19 cellular contexts compared by ENCODE assay signal in genomic region chr2:199356412-199356811, GRCh38.
DNase-seq lines count a peak whose midpoint lies in the region; TF ChIP-seq lines count a peak whose summit lies in the region.
"Had no signal": no experiment of that assay in that cellular context is flagged by ENCODE, and none has a peak within 500 bp of the region (broad histone marks: within the 10 kb centered on the region; RNA-seq: fewer than 3 reads in every experiment).

No MANE protein-coding gene starts in this region.

- H3K4me1 Mint-ChIP-seq in endodermal cell: peaks cover 38% of the 10 kb centered on the region
- H3K4me1 Mint-ChIP-seq in activated CD4-positive, alpha-beta T cell treated with anti-CD3 and anti-CD28 coated beads, Interleukin-2, amount 10 ng/mL, durations not matched to agents 7 days and 5 days: no peaks in the 10 kb centered on the region
- H3K4me1 Mint-ChIP-seq: CD4-positive, CD25-positive, alpha-beta regulatory T cell; IgD-negative memory B cell had no signal

- no peak overlapping the region for H3K27ac Mint-ChIP-seq in endodermal cell
- no peak overlapping the region for H3K27ac Mint-ChIP-seq in activated CD4-positive, alpha-beta T cell treated with anti-CD3 and anti-CD28 coated beads, Interleukin-2, amount 10 ng/mL, durations not matched to agents 7 days and 5 days
- H3K27ac Mint-ChIP-seq: HFFc6, IgD-negative memory B cell had no signal

- no peak overlapping the region for H3K9ac ChIP-seq in endodermal cell (ENCODE audit: extremely low read depth, low read length, poor library complexity, severe bottlenecking)

- H3K27me3 Mint-ChIP-seq in endodermal cell (ENCODE audit: insufficient read depth): peaks cover 22% of the 10 kb centered on the region
- H3K27me3 Mint-ChIP-seq in activated CD4-positive, alpha-beta T cell treated with anti-CD3 and anti-CD28 coated beads, Interleukin-2, amount 10 ng/mL, durations not matched to agents 7 days and 5 days: peaks cover 3% of the 10 kb centered on the region
- H3K27me3 Mint-ChIP-seq: CD4-positive, CD25-positive, alpha-beta regulatory T cell; IgD-negative memory B cell had no signal

- no peaks in the 10 kb centered on the region for H3K36me3 Mint-ChIP-seq in endodermal cell (ENCODE audit: low read depth)
- H3K36me3 Mint-ChIP-seq in activated CD4-positive, alpha-beta T cell treated with anti-CD3 and anti-CD28 coated beads, Interleukin-2, amount 10 ng/mL, durations not matched to agents 7 days and 5 days (ENCODE audit: low read depth): no peaks in the 10 kb centered on the region
- H3K36me3 Mint-ChIP-seq: CD4-positive, CD25-positive, alpha-beta regulatory T cell; IgD-negative memory B cell had no signal

- peaks cover 19% of the 10 kb centered on the region for H3K27me3 ChIP-seq in endodermal cell (ENCODE audit: control insufficient read depth, insufficient read depth, low read length, poor library complexity, severe bottlenecking)
- H3K27me3 ChIP-seq: BE2C had no signal

- H3K4me3 Mint-ChIP-seq in endodermal cell: no peak overlapping the region
- no peak overlapping the region for H3K4me3 Mint-ChIP-seq in activated CD4-positive, alpha-beta T cell treated with anti-CD3 and anti-CD28 coated beads, Interleukin-2, amount 10 ng/mL, durations not matched to agents 7 days and 5 days
- H3K4me3 Mint-ChIP-seq: CD4-positive, CD25-positive, alpha-beta regulatory T cell; HFFc6 had no signal

- peak overlapping the region; percentile 53 for H3K4me3 ChIP-seq in endodermal cell (ENCODE audit: low read length)
- H3K4me3 ChIP-seq in fibroblast of villous mesenchyme (ENCODE audit: low read depth, low read length): no peak overlapping the region
- no peak overlapping the region for H3K4me3 ChIP-seq in coronary artery
- H3K4me3 ChIP-seq: A549 had no signal

- no peak overlapping the region for H3K27ac ChIP-seq in endodermal cell (ENCODE audit: low read depth, low read length)
- no peak overlapping the region for H3K27ac ChIP-seq in coronary artery
- H3K27ac ChIP-seq: 22Rv1, A549 had no signal

- H3K9me3 Mint-ChIP-seq in endodermal cell: no peaks in the 10 kb centered on the region
- H3K9me3 Mint-ChIP-seq in activated CD4-positive, alpha-beta T cell treated with anti-CD3 and anti-CD28 coated beads, Interleukin-2, amount 10 ng/mL, durations not matched to agents 7 days and 5 days: no peaks in the 10 kb centered on the region
- H3K9me3 Mint-ChIP-seq: HFFc6 had no signal

- TF ChIP-seq CTCF in endodermal cell (conservative IDR thresholded peaks at IDR 0.05) (no peak), fibroblast of villous mesenchyme (IDR thresholded peaks at IDR 0.05; ENCODE audit: insufficient read depth, low read depth, low read length) (no peak), coronary artery (IDR thresholded peaks at IDR 0.05) (no peak)

- DNase-seq in AG08396 (ENCODE audit: low spot score) (peak; percentile 7), GM03348 (ENCODE audit: low spot score) (peak; percentile 11), endodermal cell (no peak), fibroblast of villous mesenchyme (ENCODE audit: low read depth) (peak; percentile 20), coronary artery (ENCODE audit: low spot score) (no peak)
- no peak for DNase-seq in stimulated activated CD4-positive, alpha-beta T cell treated with anti-CD3 and anti-CD28 coated beads, Interleukin-2, amount 100 ng/mL, for 24 hours
- no peak for DNase-seq in central memory CD4-positive, alpha-beta T cell
- DNase-seq in activated CD4-positive, alpha-beta T cell treated with anti-CD3 and anti-CD28 coated beads, Interleukin-2, amount 10 ng/mL, durations not matched to agents 7 days and 5 days: no peak
- DNase-seq: BE2C; C1 segment of cervical spinal cord; Caco-2; CD4-positive, CD25-positive, alpha-beta regulatory T cell; GDM1; GOT3; H7; HFFc6 had no signal

- no peaks in the 10 kb centered on the region for H3K36me3 ChIP-seq in endodermal cell (ENCODE audit: control insufficient read depth, insufficient read depth, low read length)
- H3K36me3 ChIP-seq: BE2C had no signal

- CTCF ChIA-PET in activated CD4-positive, alpha-beta T cell treated with anti-CD3 and anti-CD28 coated beads, Interleukin-2, amount 10 ng/mL, durations not matched to agents 7 days and 5 days (lab: Charles Lee): no interaction called here

- H3K9me3 ChIP-seq in endodermal cell (ENCODE audit: control insufficient read depth, low read length): no peaks in the 10 kb centered on the region
- H3K9me3 ChIP-seq: A549, BE2C, Caco-2 had no signal

- WGBS in endodermal cell (ENCODE audit: insufficient coverage in 1 of 2, insufficient read length in 1 of 2), 2 experiments: 81 to 86% methylated on average over 1 to 5 of the region's 5 CpGs

- POLR2A ChIA-PET in activated CD4-positive, alpha-beta T cell treated with anti-CD3 and anti-CD28 coated beads, Interleukin-2, amount 10 ng/mL, durations not matched to agents 7 days and 5 days (lab: Charles Lee): no interaction called here

- peaks cover 7% of the 10 kb centered on the region for H3K4me1 ChIP-seq in endodermal cell (ENCODE audit: control insufficient read depth, insufficient read depth, low read length)
- H3K4me1 ChIP-seq: A549, BE2C, Caco-2 had no signal

Comparison
In these comparisons a context has a peak if more than half of its experiments do, and no peak if none do; other contexts are left out.
1. DNase-seq: peak in AG08396 (single experiment), GM03348 (single experiment) and fibroblast of villous mesenchyme (single experiment); none in endodermal cell (single experiment), stimulated activated CD4-positive, alpha-beta T cell treated with anti-CD3 and anti-CD28 coated beads, Interleukin-2, amount 100 ng/mL, for 24 hours (0 of 2), coronary artery (single experiment), central memory CD4-positive, alpha-beta T cell (single experiment) and activated CD4-positive, alpha-beta T cell treated with anti-CD3 and anti-CD28 coated beads, Interleukin-2, amount 10 ng/mL, durations not matched to agents 7 days and 5 days (single experiment).